17 cellular contexts compared by ENCODE assay signal in genomic region chr10:30398193-30398592, GRCh38. TPM values are rescaled to one million over a fixed set of nuclear protein-coding genes. Genes with fewer than 3 reads are reported as not detected.
DNase-seq lines count a peak whose midpoint lies in the region; ATAC-seq and TF ChIP-seq lines count a peak whose summit lies in the region.
"Had no signal": no experiment of that assay in that cellular context is flagged by ENCODE, and none has a peak within 500 bp of the region (broad histone marks: within the 10 kb centered on the region; RNA-seq: fewer than 3 reads in every experiment).

No MANE protein-coding gene starts in this region.

- intact Hi-C loops in CD4-positive, alpha-beta memory T cell (cut with micrococcal nuclease), result no loop called here
- intact Hi-C loops in adrenal gland (cut with DNase I), result no loop called here

- peak; percentile 45 for DNase-seq in activated CD4-positive, alpha-beta T cell treated with anti-CD3 and anti-CD28 coated beads, Interleukin-2, amount 10 ng/mL, durations not matched to agents 7 days and 5 days
- DNase-seq in activated CD4-positive, alpha-beta T cell treated with anti-CD3 and anti-CD28 coated beads, Interleukin-2, amount 50 U/mL, for 1 hour, result no peak
- DNase-seq in CD4-positive, alpha-beta memory T cell, result peak in 3 of 5 donors; percentile 13 to 25 (median 23)
- DNase-seq in T-helper 2 cell treated with Interferon-gamma antibody and Interleukin-4, amounts not matched to agents 5 μg/mL and 100 μg/mL, for 36 hours (ENCODE audit: low spot score), result no peak
- DNase-seq in naive thymus-derived CD8-positive, alpha-beta T cell, result peak in 4 of 10 donors; percentile 18 to 59 (median 42)
- DNase-seq in adrenal gland (no peak), GM03348 (ENCODE audit: low spot score) (no peak)
- DNase-seq: BE2C, DMS53, HFFc6, NCI-H1092 treated with DMSO at 0.1 percent for 48 hours, NCI-H1694, NCI-H2081 treated with DMSO at 0.1 percent for 48 hours had no signal

- TF ChIP-seq CTCF in adrenal gland (IDR thresholded peaks at IDR 0.05), result no peak

- no peaks in the 10 kb centered on the region for H3K36me3 ChIP-seq in CD4-positive, alpha-beta memory T cell (ENCODE audit: insufficient read depth, low read length)
- no peaks in the 10 kb centered on the region for H3K36me3 ChIP-seq in adrenal gland (replicated peaks in 1 of 2)
- H3K36me3 ChIP-seq: BE2C had no signal

- CTCF ChIA-PET in activated CD4-positive, alpha-beta T cell treated with anti-CD3 and anti-CD28 coated beads, Interleukin-2, amount 10 ng/mL, durations not matched to agents 7 days and 5 days (lab: Charles Lee), result interaction anchor here (0.8 to 1.3 kb wide), 5 partner anchors 9 to 193 kb away, joined by 3 to 5 read pairs (median 3); no protein-coding TSS in a partner anchor
- CTCF ChIA-PET in CD4-positive, alpha-beta memory T cell (lab: Charles Lee; ENCODE audit: partially characterized antibody), result interaction anchor here (0.9 to 2.9 kb wide), 7 partner anchors 8 to 196 kb away, joined by 3 to 16 read pairs (median 4); no protein-coding TSS in a partner anchor

- H3K27ac ChIP-seq in CD4-positive, alpha-beta memory T cell (ENCODE audit: low read depth, low read length), result no peak overlapping the region
- no peak overlapping the region for H3K27ac ChIP-seq in adrenal gland

- POLR2A ChIA-PET in activated CD4-positive, alpha-beta T cell treated with anti-CD3 and anti-CD28 coated beads, Interleukin-2, amount 10 ng/mL, durations not matched to agents 7 days and 5 days (lab: Charles Lee), result no interaction called here
- POLR2A ChIA-PET in CD4-positive, alpha-beta memory T cell (lab: Charles Lee; ENCODE audit: partially characterized antibody), result interaction anchor here (1.2 to 1.7 kb wide), 2 partner anchors 132 to 371 kb away, joined by 4 to 9 read pairs; no protein-coding TSS in a partner anchor
- POLR2A ChIA-PET in naive thymus-derived CD8-positive, alpha-beta T cell (lab: Charles Lee), result interaction anchor here (1.0 to 2.2 kb wide), 2 partner anchors 131 to 193 kb away, joined by 3 to 11 read pairs; no protein-coding TSS in a partner anchor

- peak; percentile 92 to 94 for ATAC-seq in naive thymus-derived CD8-positive, alpha-beta T cell
- no peak for ATAC-seq in GM21515 (IDR thresholded peaks at IDR 0.05; ENCODE audit: unreplicated experiment)
- ATAC-seq: K562, Panc1 had no signal

- H3K4me3 ChIP-seq in CD4-positive, alpha-beta memory T cell (ENCODE audit: low read length in 2 of 2), result no peak overlapping the region
- no peak overlapping the region for H3K4me3 ChIP-seq in adrenal gland
- H3K4me3 ChIP-seq: K562 had no signal

- no peaks in the 10 kb centered on the region for H3K36me3 Mint-ChIP-seq in activated CD4-positive, alpha-beta T cell treated with anti-CD3 and anti-CD28 coated beads, Interleukin-2, amount 10 ng/mL, durations not matched to agents 7 days and 5 days (ENCODE audit: low read depth)
- no peaks in the 10 kb centered on the region for H3K36me3 Mint-ChIP-seq in CD4-positive, alpha-beta memory T cell
- no peaks in the 10 kb centered on the region for H3K36me3 Mint-ChIP-seq in T-helper 2 cell treated with Interferon-gamma antibody and Interleukin-4, amounts not matched to agents 5 μg/mL and 100 μg/mL, for 36 hours (ENCODE audit: low read depth)
- H3K36me3 Mint-ChIP-seq in naive thymus-derived CD8-positive, alpha-beta T cell, result no peaks in the 10 kb centered on the region
- H3K36me3 Mint-ChIP-seq: CD8-positive, alpha-beta memory T cell had no signal

- H3K4me1 Mint-ChIP-seq in activated CD4-positive, alpha-beta T cell treated with anti-CD3 and anti-CD28 coated beads, Interleukin-2, amount 10 ng/mL, durations not matched to agents 7 days and 5 days, result peaks cover 36% of the 10 kb centered on the region
- H3K4me1 Mint-ChIP-seq in CD4-positive, alpha-beta memory T cell, result peaks cover 12 to 16% (median 15%) of the 10 kb centered on the region in 4 donors
- H3K4me1 Mint-ChIP-seq in T-helper 2 cell treated with Interferon-gamma antibody and Interleukin-4, amounts not matched to agents 5 μg/mL and 100 μg/mL, for 36 hours (ENCODE audit: low read depth), result peaks cover 31% of the 10 kb centered on the region
- peaks cover 15 to 24% (median 21%) of the 10 kb centered on the region in 4 donors for H3K4me1 Mint-ChIP-seq in naive thymus-derived CD8-positive, alpha-beta T cell

- no peak overlapping the region for H3K4me3 Mint-ChIP-seq in activated CD4-positive, alpha-beta T cell treated with anti-CD3 and anti-CD28 coated beads, Interleukin-2, amount 10 ng/mL, durations not matched to agents 7 days and 5 days
- peak overlapping the region in 4 of 8 donors; percentile 0 to 41 (median 27) for H3K4me3 Mint-ChIP-seq in CD4-positive, alpha-beta memory T cell
- H3K4me3 Mint-ChIP-seq in T-helper 2 cell treated with Interferon-gamma antibody and Interleukin-4, amounts not matched to agents 5 μg/mL and 100 μg/mL, for 36 hours, result peak overlapping the region; percentile 17
- H3K4me3 Mint-ChIP-seq in naive thymus-derived CD8-positive, alpha-beta T cell, result peak overlapping the region; percentile 0 to 70 (median 22)
- H3K4me3 Mint-ChIP-seq: HFFc6 had no signal

- 72 to 88% (median 78%) methylated on average over 2 of the region's 2 CpGs for WGBS in adrenal gland, 4 donors

- no peaks in the 10 kb centered on the region for H3K9me3 ChIP-seq in CD4-positive, alpha-beta memory T cell (ENCODE audit: control insufficient read depth in 1 of 2, low read length in 2 of 2)
- no peaks in the 10 kb centered on the region for H3K9me3 ChIP-seq in adrenal gland (replicated peaks in 1 of 3)
- H3K9me3 ChIP-seq: BE2C had no signal

- no peaks in the 10 kb centered on the region for H3K27me3 ChIP-seq in CD4-positive, alpha-beta memory T cell (ENCODE audit: insufficient read depth, low read length)
- H3K27me3 ChIP-seq in adrenal gland, result no peaks in the 10 kb centered on the region

- H3K4me1 ChIP-seq in CD4-positive, alpha-beta memory T cell (ENCODE audit: insufficient read depth, low read length), result peaks cover 21% of the 10 kb centered on the region
- H3K4me1 ChIP-seq in adrenal gland (replicated peaks in 1 of 2), result peaks cover 0 to 7% of the 10 kb centered on the region in 2 donors
- H3K4me1 ChIP-seq: BE2C had no signal

- H3K27me3 Mint-ChIP-seq in activated CD4-positive, alpha-beta T cell treated with anti-CD3 and anti-CD28 coated beads, Interleukin-2, amount 10 ng/mL, durations not matched to agents 7 days and 5 days, result peaks cover 22% of the 10 kb centered on the region
- H3K27me3 Mint-ChIP-seq in CD4-positive, alpha-beta memory T cell, result peaks cover 2 to 6% of the 10 kb centered on the region in 2 donors
- H3K27me3 Mint-ChIP-seq in T-helper 2 cell treated with Interferon-gamma antibody and Interleukin-4, amounts not matched to agents 5 μg/mL and 100 μg/mL, for 36 hours (ENCODE audit: low read depth), result peaks cover 20% of the 10 kb centered on the region
- peaks cover 7 to 18% (median 13%) of the 10 kb centered on the region in 5 donors for H3K27me3 Mint-ChIP-seq in naive thymus-derived CD8-positive, alpha-beta T cell

- no peak for TF ChIP-seq POLR2A in adrenal gland (IDR thresholded peaks at IDR 0.05)

- no peak overlapping the region for H3K27ac Mint-ChIP-seq in activated CD4-positive, alpha-beta T cell treated with anti-CD3 and anti-CD28 coated beads, Interleukin-2, amount 10 ng/mL, durations not matched to agents 7 days and 5 days
- peak overlapping the region in 3 of 7 donors; percentile 0 to 5 (median 1) for H3K27ac Mint-ChIP-seq in CD4-positive, alpha-beta memory T cell
- H3K27ac Mint-ChIP-seq in T-helper 2 cell treated with Interferon-gamma antibody and Interleukin-4, amounts not matched to agents 5 μg/mL and 100 μg/mL, for 36 hours, result no peak overlapping the region
- peak overlapping the region in 7 of 10 donors; percentile 3 to 38 (median 19) for H3K27ac Mint-ChIP-seq in naive thymus-derived CD8-positive, alpha-beta T cell
- H3K27ac Mint-ChIP-seq: HFFc6 had no signal

- H3K9me3 Mint-ChIP-seq in activated CD4-positive, alpha-beta T cell treated with anti-CD3 and anti-CD28 coated beads, Interleukin-2, amount 10 ng/mL, durations not matched to agents 7 days and 5 days, result no peaks in the 10 kb centered on the region
- no peaks in the 10 kb centered on the region for H3K9me3 Mint-ChIP-seq in CD4-positive, alpha-beta memory T cell
- H3K9me3 Mint-ChIP-seq in T-helper 2 cell treated with Interferon-gamma antibody and Interleukin-4, amounts not matched to agents 5 μg/mL and 100 μg/mL, for 36 hours, result no peaks in the 10 kb centered on the region
- no peaks in the 10 kb centered on the region for H3K9me3 Mint-ChIP-seq in naive thymus-derived CD8-positive, alpha-beta T cell
- H3K9me3 Mint-ChIP-seq: CD8-positive, alpha-beta memory T cell; HFFc6 had no signal

RNA-seq across cellular contexts. Expression of gene MAP3K8, which starts 35.8 kb away (rescaled TPM):
- 10 to 100 TPM; 12.6 to 13.1 TPM for total RNA-seq in activated CD4-positive, alpha-beta T cell treated with anti-CD3 and anti-CD28 coated beads, Interleukin-2, amount 10 ng/mL, durations not matched to agents 7 days and 5 days
- 1 to 10 TPM; 5.5 to 6.5 TPM for total RNA-seq in CD4-positive, alpha-beta memory T cell
- 1 to 10 TPM; 2.7 to 5.9 TPM for polyA plus RNA-seq in CD4-positive, alpha-beta memory T cell
- total RNA-seq in naive thymus-derived CD8-positive, alpha-beta T cell, result 1 to 10 TPM; 2.7 TPM
- polyA plus RNA-seq in naive thymus-derived CD8-positive, alpha-beta T cell, result 10 to 100 TPM in 1 of 3 donors, under 1 TPM in 2; 0.53 to 23.4 (median 0.80) TPM
- total RNA-seq in adrenal gland, result 10 to 100 TPM in 7 of 8 donors, 1 to 10 TPM in 1; 2.0 to 58.0 (median 27.1) TPM
- polyA plus RNA-seq in adrenal gland, result 10 to 100 TPM; 13.4 to 32.4 (median 13.7) TPM

RNA-seq across cellular contexts. Expression of gene MTPAP, which starts 49.1 kb away (rescaled TPM):
- 10 to 100 TPM; 25.9 to 26.8 TPM for total RNA-seq in activated CD4-positive, alpha-beta T cell treated with anti-CD3 and anti-CD28 coated beads, Interleukin-2, amount 10 ng/mL, durations not matched to agents 7 days and 5 days
- total RNA-seq in CD4-positive, alpha-beta memory T cell, result 10 to 100 TPM; 21.5 to 22.8 TPM
- polyA plus RNA-seq in CD4-positive, alpha-beta memory T cell, result 1 to 10 TPM; 6.3 to 9.6 TPM
- total RNA-seq in naive thymus-derived CD8-positive, alpha-beta T cell, result 10 to 100 TPM; 23.1 to 27.8 TPM
- polyA plus RNA-seq in naive thymus-derived CD8-positive, alpha-beta T cell, result 1 to 10 TPM; 4.7 to 8.2 (median 5.3) TPM
- total RNA-seq in adrenal gland, result 10 to 100 TPM in 7 of 8 donors, 1 to 10 TPM in 1; 4.4 to 30.7 (median 20.4) TPM
- polyA plus RNA-seq in adrenal gland, result 10 to 100 TPM; 10.8 to 27.8 (median 21.2) TPM

Comparison
In these comparisons a context has a peak if more than half of its experiments do, and no peak if none do; other contexts are left out.
1. DNase-seq: peak in activated CD4-positive, alpha-beta T cell treated with anti-CD3 and anti-CD28 coated beads, Interleukin-2, amount 10 ng/mL, durations not matched to agents 7 days and 5 days (single experiment) and CD4-positive, alpha-beta memory T cell (3 of 5); none in activated CD4-positive, alpha-beta T cell treated with anti-CD3 and anti-CD28 coated beads, Interleukin-2, amount 50 U/mL, for 1 hour (single experiment), T-helper 2 cell treated with Interferon-gamma antibody and Interleukin-4, amounts not matched to agents 5 μg/mL and 100 μg/mL, for 36 hours (single experiment), adrenal gland (0 of 7) and GM03348 (single experiment).
2. H3K27ac Mint-ChIP-seq: peak in naive thymus-derived CD8-positive, alpha-beta T cell (7 of 10); none in activated CD4-positive, alpha-beta T cell treated with anti-CD3 and anti-CD28 coated beads, Interleukin-2, amount 10 ng/mL, durations not matched to agents 7 days and 5 days (single experiment) and T-helper 2 cell treated with Interferon-gamma antibody and Interleukin-4, amounts not matched to agents 5 μg/mL and 100 μg/mL, for 36 hours (single experiment).